In the genomic region with DNA sequence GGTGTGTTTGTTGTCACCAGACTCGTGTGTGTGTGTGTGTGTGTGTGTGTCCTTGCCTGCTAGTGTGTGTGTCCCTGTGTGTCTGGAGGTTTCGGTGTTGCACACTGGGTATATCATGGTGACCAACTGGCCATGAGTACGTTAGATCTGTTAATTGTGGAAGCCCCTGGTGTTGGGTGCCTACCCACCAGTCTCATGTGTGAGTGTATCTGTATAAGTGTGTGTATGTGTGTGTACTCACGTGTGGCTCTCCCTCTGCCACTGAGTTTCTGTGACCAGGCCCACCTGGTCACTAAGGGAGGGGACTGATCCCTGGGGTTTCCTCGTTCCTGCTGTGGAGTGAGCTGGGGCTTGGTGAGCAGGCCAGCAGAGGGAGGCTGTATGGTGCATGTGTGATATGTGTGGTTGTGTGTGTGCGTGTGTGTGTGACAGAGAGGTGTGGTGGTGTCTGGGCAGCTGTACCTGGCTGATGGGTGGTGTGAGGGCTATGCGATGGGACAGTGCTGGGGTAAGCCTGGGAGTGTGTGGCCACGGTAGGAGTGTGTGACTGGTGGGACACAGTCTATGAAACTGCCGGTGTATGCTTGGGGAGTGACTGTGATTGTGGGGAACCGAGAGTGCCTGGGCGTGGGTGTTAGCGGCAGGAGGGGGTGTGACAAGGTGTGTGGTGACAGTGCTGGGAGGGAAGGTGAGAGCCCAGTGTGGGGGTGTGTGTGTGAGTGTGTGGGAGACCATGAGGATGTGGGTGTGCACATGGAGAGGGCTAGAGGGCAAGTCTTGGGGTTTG, we compare ENCODE assay signal across 9 cellular contexts. TPM values are rescaled to one million over a fixed set of nuclear protein-coding genes. Genes with fewer than 3 reads are reported as not detected.
DNase-seq lines count a peak whose midpoint lies in the region; ATAC-seq, FAIRE-seq and TF ChIP-seq lines count a peak whose summit lies in the region.
"Had no signal": no experiment of that assay in that cellular context is flagged by ENCODE, and none has a peak within 500 bp of the region (broad histone marks: within the 10 kb centered on the region; RNA-seq: fewer than 3 reads in every experiment).

No MANE protein-coding gene starts in this region.

- peaks cover 0 to 3% of the 10 kb centered on the region in 2 donors for H3K36me3 ChIP-seq in gastroesophageal sphincter

- H3K4me3 Mint-ChIP-seq in activated T-cell treated with anti-CD3 and anti-CD28 coated beads, Interleukin-2, amount 50 U/mL, for 4 hours = peak overlapping the region; percentile 83

- DNase-seq in GM12891 (ENCODE audit: insufficient read length, low spot score) = no peak
- peak; percentile 62 for DNase-seq in activated T-cell treated with anti-CD3 and anti-CD28 coated beads, Interleukin-2, amount 50 U/mL, for 4 hours
- peak in 2 of 3 experiments; percentile 7 to 30 for DNase-seq in stimulated activated CD4-positive, alpha-beta T cell treated with anti-CD3 and anti-CD28 coated beads, TNF-alpha, amount 100 ng/mL, for 24 hours (ENCODE audit: low read depth in 3 of 3)
- no peak for DNase-seq in NCI-H1092 (lab: John Stamatoyannopoulos, UW)
- DNase-seq in midbrain (lab: John Stamatoyannopoulos, UW) = no peak
- no peak for DNase-seq in foreskin melanocyte

- peak overlapping the region in 3 of 4 donors; percentile 85 to 90 (median 87) for H3K27ac ChIP-seq in gastroesophageal sphincter
- H3K27ac ChIP-seq: SK-N-MC had no signal

- ATAC-seq in HG03460 (IDR thresholded peaks at IDR 0.05; ENCODE audit: unreplicated experiment) (peak; percentile 28), gastroesophageal sphincter (no peak)
- peak; percentile 5 to 15 for ATAC-seq in activated T-cell treated with anti-CD3 and anti-CD28 coated beads, Interleukin-2, amount 50 U/mL, for 4 hours

- no peaks in the 10 kb centered on the region for H3K27me3 Mint-ChIP-seq in activated T-cell treated with anti-CD3 and anti-CD28 coated beads, Interleukin-2, amount 50 U/mL, for 4 hours (ENCODE audit: low read depth)

- no peak for TF ChIP-seq POLR2A in GM12891 (IDR thresholded peaks at IDR 0.05; ENCODE audit: low read depth, low read length)
- TF ChIP-seq POLR2A in gastroesophageal sphincter (IDR thresholded peaks at IDR 0.05) = no peak

- peaks cover 31% of the 10 kb centered on the region for H3K4me1 Mint-ChIP-seq in activated T-cell treated with anti-CD3 and anti-CD28 coated beads, Interleukin-2, amount 50 U/mL, for 4 hours (ENCODE audit: low read depth)

- peak; percentile 97 for FAIRE-seq in GM12891 (lab: Jason Lieb, UNC)

- H3K27me3 ChIP-seq in gastroesophageal sphincter = no peaks in the 10 kb centered on the region

- 82% methylated on average over 10 of the region's 12 CpGs; no CpG with 5 or more reads in 1 of the 2 donors for WGBS in gastroesophageal sphincter (ENCODE audit: low coverage in 1 of 2), 2 donors

- no peaks in the 10 kb centered on the region for H3K9me3 ChIP-seq in gastroesophageal sphincter

- no peaks in the 10 kb centered on the region for H3K36me3 Mint-ChIP-seq in activated T-cell treated with anti-CD3 and anti-CD28 coated beads, Interleukin-2, amount 50 U/mL, for 4 hours (ENCODE audit: insufficient read depth)

- H3K4me3 ChIP-seq in gastroesophageal sphincter = peak overlapping the region in 1 of 2 donors; percentile 83

- no peak for TF ChIP-seq CTCF in gastroesophageal sphincter (IDR thresholded peaks at IDR 0.05)

- H3K4me1 ChIP-seq in gastroesophageal sphincter = peaks cover 0 to 76% (median 22%) of the 10 kb centered on the region in 3 donors

- H3K9me3 Mint-ChIP-seq in activated T-cell treated with anti-CD3 and anti-CD28 coated beads, Interleukin-2, amount 50 U/mL, for 4 hours = no peaks in the 10 kb centered on the region

- TF ChIP-seq EP300 in gastroesophageal sphincter (IDR thresholded peaks at IDR 0.05) = no peak

TF ChIP-seq in GM12891, 5 proteins besides CTCF, POLR2A, EP300 and RAD21:
- no peak for TF ChIP-seq POU2F2 (IDR thresholded peaks at IDR 0.05; ENCODE audit: low read depth, low read length)
- TF ChIP-seq POLR2AphosphoS5 (IDR thresholded peaks at IDR 0.05; ENCODE audit: low read depth, low read length) = 0 out of 2 replicates have a peak, but pooled peaks have one; percentile 41
- peak; percentile 80 for TF ChIP-seq SPI1 (IDR thresholded peaks at IDR 0.05; ENCODE audit: low read depth, low read length)

RNA-seq across cellular contexts. Expression of a gene that starts 1.9 kb away (rescaled TPM):
- 47.7 TPM for polyA plus RNA-seq in GM12891 (2012; ENCODE audit: low read depth, missing spikeins)
- 10 to 100 TPM; 15.7 to 24.3 (median 19.1) TPM for total RNA-seq in activated T-cell treated with anti-CD3 and anti-CD28 coated beads, Interleukin-2, amount 50 U/mL, for 4 hours
- 10 to 100 TPM in 1 of 4 donors, 1 to 10 TPM in 3; 5.5 to 10.1 (median 7.6) TPM for total RNA-seq in gastroesophageal sphincter

RNA-seq across cellular contexts. Expression of a gene that starts 32.6 kb away (rescaled TPM):
- 20.5 TPM for polyA plus RNA-seq in GM12891 (2012; ENCODE audit: low read depth, missing spikeins)
- 10 to 100 TPM; 43.6 to 45.1 (median 44.3) TPM for total RNA-seq in activated T-cell treated with anti-CD3 and anti-CD28 coated beads, Interleukin-2, amount 50 U/mL, for 4 hours
- 1 to 10 TPM; 6.5 to 7.6 (median 7.2) TPM for total RNA-seq in gastroesophageal sphincter

Comparison
In these comparisons a context has a peak if more than half of its experiments do, and no peak if none do; other contexts are left out.
1. DNase-seq: peak in activated T-cell treated with anti-CD3 and anti-CD28 coated beads, Interleukin-2, amount 50 U/mL, for 4 hours (single experiment) and stimulated activated CD4-positive, alpha-beta T cell treated with anti-CD3 and anti-CD28 coated beads, TNF-alpha, amount 100 ng/mL, for 24 hours (2 of 3); none in GM12891 (single experiment), NCI-H1092 (single experiment), midbrain (single experiment) and foreskin melanocyte (single experiment).
2. RNA of a gene that starts 32.6 kb away (total RNA-seq): 43.6 to 45.1 TPM in activated T-cell treated with anti-CD3 and anti-CD28 coated beads, Interleukin-2, amount 50 U/mL, for 4 hours; 6.5 to 7.6 TPM in gastroesophageal sphincter; every median in the first group is over 4 times any median in the second.